8 cellular contexts compared by ENCODE assay signal in genomic region chr3:52685285-52685704, GRCh38. TPM values are rescaled to one million over a fixed set of nuclear protein-coding genes. Genes with fewer than 3 reads are reported as not detected.
DNase-seq lines count a peak whose midpoint lies in the region; ATAC-seq and TF ChIP-seq lines count a peak whose summit lies in the region.

No MANE protein-coding gene starts in this region.

- peak overlapping the region; percentile 94 for H3K27ac Mint-ChIP-seq in T-helper 2 cell treated with Interferon-gamma antibody and Interleukin-4, amounts not matched to agents 5 μg/mL and 100 μg/mL, for 36 hours

- H3K4me3 Mint-ChIP-seq in T-helper 2 cell treated with Interferon-gamma antibody and Interleukin-4, amounts not matched to agents 5 μg/mL and 100 μg/mL, for 36 hours: peak overlapping the region; percentile 87

- H3K4me3 ChIP-seq in astrocyte of the cerebellum (ENCODE audit: low read depth, low read length): peak overlapping the region; percentile 69

- H3K27me3 Mint-ChIP-seq in T-helper 2 cell treated with Interferon-gamma antibody and Interleukin-4, amounts not matched to agents 5 μg/mL and 100 μg/mL, for 36 hours (ENCODE audit: low read depth): no peaks in the 10 kb centered on the region

- no peaks in the 10 kb centered on the region for H3K9me3 Mint-ChIP-seq in T-helper 2 cell treated with Interferon-gamma antibody and Interleukin-4, amounts not matched to agents 5 μg/mL and 100 μg/mL, for 36 hours

- intact Hi-C loops in sciatic nerve (cut with DNase I): loop anchor here (5.0 to 10.0 kb wide), 2 partner anchors 230 to 698 kb away; partner anchors contain the start of genes NISCH and TNNC1

- ATAC-seq in GM18499 (IDR thresholded peaks at IDR 0.05; ENCODE audit: insufficient read depth, unreplicated experiment): peak; percentile 48
- ATAC-seq in HG02798 (IDR thresholded peaks at IDR 0.05; ENCODE audit: poor library complexity, unreplicated experiment): peak; percentile 84
- ATAC-seq in sciatic nerve: peak; percentile 86

- no peak for TF ChIP-seq CTCF in astrocyte of the cerebellum (IDR thresholded peaks at IDR 0.05; ENCODE audit: low read depth, low read length, missing control alignments)

- peaks cover 39% of the 10 kb centered on the region for H3K4me1 Mint-ChIP-seq in T-helper 2 cell treated with Interferon-gamma antibody and Interleukin-4, amounts not matched to agents 5 μg/mL and 100 μg/mL, for 36 hours (ENCODE audit: low read depth)

- peaks cover 64% of the 10 kb centered on the region for H3K36me3 Mint-ChIP-seq in T-helper 2 cell treated with Interferon-gamma antibody and Interleukin-4, amounts not matched to agents 5 μg/mL and 100 μg/mL, for 36 hours (ENCODE audit: low read depth)

- DNase-seq in NCI-H146 (lab: John Stamatoyannopoulos, UW) (peak; percentile 84), astrocyte of the cerebellum (ENCODE audit: low read depth) (no peak), hippocampal formation (lab: John Stamatoyannopoulos, UW) (peak; percentile 76 to 86), sciatic nerve (ENCODE audit: low spot score) (peak; percentile 80), HPDE6-E6E7 (ENCODE audit: extremely low spot score) (no peak)
- peak; percentile 88 for DNase-seq in T-helper 2 cell treated with Interferon-gamma antibody and Interleukin-4, amounts not matched to agents 5 μg/mL and 100 μg/mL, for 36 hours (ENCODE audit: low spot score)

- in situ Hi-C loops in astrocyte of the cerebellum (cut with HindIII; ENCODE audit: low sequenced_read_pairs): no loop called here

RNA-seq across cellular contexts. Expression of gene PBRM1, which starts 0.4 kb away (rescaled TPM):
- 82.0 TPM for total RNA-seq in sciatic nerve

RNA-seq across cellular contexts. Expression of gene GNL3, which starts 0.5 kb away (rescaled TPM):
- total RNA-seq in sciatic nerve: 55.4 TPM

RNA-seq across cellular contexts. Expression of gene GLT8D1, which starts 20.3 kb away (rescaled TPM):
- 55.8 TPM for total RNA-seq in sciatic nerve

RNA-seq across cellular contexts. Expression of gene SPCS1, which starts 20.6 kb away (rescaled TPM):
- total RNA-seq in sciatic nerve: 60.0 TPM

Comparison
In these comparisons a context has a peak if more than half of its experiments do, and no peak if none do; other contexts are left out.
1. DNase-seq: peak in NCI-H146 (single experiment), T-helper 2 cell treated with Interferon-gamma antibody and Interleukin-4, amounts not matched to agents 5 μg/mL and 100 μg/mL, for 36 hours (single experiment), hippocampal formation (2 of 2) and sciatic nerve (single experiment); none in astrocyte of the cerebellum (single experiment) and HPDE6-E6E7 (single experiment).
2. Peak in every context shown above with its lines, with median percentiles within 50 percentile points of each other: ATAC-seq.